Comparison of ENCODE assay signal across 1 cellular context in genomic region chr19:4057913-4058695, GRCh38.
TF ChIP-seq lines count a peak whose summit lies in the region.

No MANE protein-coding gene starts in this region.

TF ChIP-seq in HepG2, 621 proteins besides CTCF, POLR2A, EP300 and RAD21 (continued from another document and continues in another):
- TF ChIP-seq CENPT (CRISPR knock-in tag; IDR thresholded peaks at IDR 0.05; ENCODE audit: low read depth) (no peak), TRIM22 (IDR thresholded peaks at IDR 0.05) (no peak), BCL3 (CRISPR knock-in tag; IDR thresholded peaks at IDR 0.05) (no peak), ZNF263 (CRISPR knock-in tag; IDR thresholded peaks at IDR 0.05) (peak; percentile 32; the same call in 1 of the 2 replicates), ZNF441 (CRISPR knock-in tag; IDR thresholded peaks at IDR 0.05; ENCODE audit: borderline replicate concordance) (no peak), ZNF737 (CRISPR knock-in tag; IDR thresholded peaks at IDR 0.05; ENCODE audit: borderline replicate concordance) (no peak), FUBP1 (CRISPR knock-in tag; IDR thresholded peaks at IDR 0.05; ENCODE audit: borderline replicate concordance) (no peak), ZBTB21 (CRISPR knock-in tag; IDR thresholded peaks at IDR 0.05) (no peak), ZNF17 (CRISPR knock-in tag; IDR thresholded peaks at IDR 0.05) (no peak), ZNF687 (CRISPR knock-in tag; IDR thresholded peaks at IDR 0.05) (peak; percentile 93), ZNF766 (CRISPR knock-in tag; IDR thresholded peaks at IDR 0.05; ENCODE audit: borderline replicate concordance) (no peak), THAP8 (CRISPR knock-in tag; IDR thresholded peaks at IDR 0.05; ENCODE audit: borderline replicate concordance) (no peak), GZF1 (CRISPR knock-in tag; IDR thresholded peaks at IDR 0.05) (no peak), GATA4 (IDR thresholded peaks at IDR 0.05; ENCODE audit: borderline replicate concordance, low read depth) (no peak), ZNF83 (CRISPR knock-in tag; IDR thresholded peaks at IDR 0.05; ENCODE audit: borderline replicate concordance) (no peak), NFYB (CRISPR knock-in tag; IDR thresholded peaks at IDR 0.05) (no peak), ZNF512 (CRISPR knock-in tag; IDR thresholded peaks at IDR 0.05) (no peak), TBX3 (IDR thresholded peaks at IDR 0.05; ENCODE audit: borderline replicate concordance) (peak; percentile 88), ZGPAT (CRISPR knock-in tag; IDR thresholded peaks at IDR 0.05) (peak; percentile 83), CSRNP1 (CRISPR knock-in tag; IDR thresholded peaks at IDR 0.05) (peak; percentile 59; the same call in 1 of the 2 replicates), SNAPC4 (CRISPR knock-in tag; IDR thresholded peaks at IDR 0.05) (peak; percentile 11; the same call in 1 of the 2 replicates), SIX4 (CRISPR knock-in tag; IDR thresholded peaks at IDR 0.05) (peak; percentile 17; the same call in 1 of the 2 replicates), ZUFSP (CRISPR knock-in tag; IDR thresholded peaks at IDR 0.05; ENCODE audit: borderline replicate concordance) (no peak), ZNF597 (CRISPR knock-in tag; IDR thresholded peaks at IDR 0.05) (no peak), MBD4 (IDR thresholded peaks at IDR 0.05; ENCODE audit: borderline replicate concordance, low read length) (no peak), CHD4 (IDR thresholded peaks at IDR 0.05; ENCODE audit: borderline replicate concordance, low read length) (peak; percentile 97), ZBTB42 (CRISPR knock-in tag; IDR thresholded peaks at IDR 0.05) (no peak)
